Comparison of ENCODE assay signal across 4 cellular contexts in the genomic region with DNA sequence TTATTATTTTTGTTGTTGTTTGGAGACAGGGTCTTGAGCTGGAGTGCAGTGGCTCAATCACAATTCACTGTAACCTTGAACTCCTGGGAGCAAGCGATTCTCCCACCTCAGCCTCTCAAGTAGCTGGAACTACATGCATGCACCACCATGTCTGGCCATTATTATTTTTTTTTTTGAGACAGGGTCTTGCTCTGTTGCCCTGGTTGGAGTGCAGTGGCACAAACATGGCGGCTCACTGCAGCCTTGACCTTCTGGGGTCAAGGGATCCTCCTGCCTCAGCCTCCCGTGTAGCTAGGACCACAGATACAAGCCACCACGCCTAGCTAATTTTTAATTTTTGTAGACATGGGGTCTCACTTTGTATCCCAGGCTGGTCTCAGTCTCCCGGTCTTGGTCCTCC.
TF ChIP-seq lines count a peak whose summit lies in the region.

No MANE protein-coding gene starts in this region.

TF ChIP-seq in HepG2, 621 proteins besides CTCF, POLR2A, EP300 and RAD21 (continues in another document):
- TF ChIP-seq ZNF121 (CRISPR knock-in tag; IDR thresholded peaks at IDR 0.05): peak; percentile 46; the same call in 1 of the 2 replicates
- TF ChIP-seq ZNF468 (CRISPR knock-in tag; IDR thresholded peaks at IDR 0.05): no peak
- TF ChIP-seq AGO2 (optimal IDR thresholded peaks at IDR 0.05; ENCODE audit: low read depth, low read length): no peak
- TF ChIP-seq, protein P1, sequence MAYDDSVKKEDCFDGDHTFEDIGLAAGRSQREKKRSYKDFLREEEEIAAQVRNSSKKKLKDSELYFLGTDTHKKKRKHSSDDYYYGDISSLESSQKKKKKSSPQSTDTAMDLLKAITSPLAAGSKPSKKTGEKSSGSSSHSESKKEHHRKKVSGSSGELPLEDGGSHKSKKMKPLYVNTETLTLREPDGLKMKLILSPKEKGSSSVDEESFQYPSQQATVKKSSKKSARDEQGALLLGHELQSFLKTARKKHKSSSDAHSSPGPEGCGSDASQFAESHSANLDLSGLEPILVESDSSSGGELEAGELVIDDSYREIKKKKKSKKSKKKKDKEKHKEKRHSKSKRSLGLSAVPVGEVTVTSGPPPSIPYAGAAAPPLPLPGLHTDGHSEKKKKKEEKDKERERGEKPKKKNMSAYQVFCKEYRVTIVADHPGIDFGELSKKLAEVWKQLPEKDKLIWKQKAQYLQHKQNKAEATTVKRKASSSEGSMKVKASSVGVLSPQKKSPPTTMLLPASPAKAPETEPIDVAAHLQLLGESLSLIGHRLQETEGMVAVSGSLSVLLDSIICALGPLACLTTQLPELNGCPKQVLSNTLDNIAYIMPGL (CRISPR knock-in tag; IDR thresholded peaks at IDR 0.05; ENCODE audit: borderline replicate concordance in 1 of 2, low read depth in 1 of 2): no peak

TF ChIP-seq in WTC11, 78 proteins besides CTCF, POLR2A, EP300 and RAD21:
- TF ChIP-seq ZNF121 (CRISPR knock-in tag; IDR thresholded peaks at IDR 0.05) (peak; percentile 85; the same call in 1 of the 2 replicates), CREM (CRISPR knock-in tag; IDR thresholded peaks at IDR 0.05) (no peak)

TF ChIP-seq in K562, 482 proteins besides CTCF, POLR2A, EP300 and RAD21:
- TF ChIP-seq TFAM (CRISPR knock-in tag; conservative IDR thresholded peaks at IDR 0.05) (no peak), ZNF121 (CRISPR knock-in tag; conservative IDR thresholded peaks at IDR 0.05) (peak; percentile 80)

TF ChIP-seq in SK-N-SH treated with all-trans-retinoic acid at 6 μM for 48 hours, 23 proteins besides CTCF, POLR2A, EP300 and RAD21:
- TF ChIP-seq SNAI2 (CRISPR knock-in tag; IDR thresholded peaks at IDR 0.05) (no peak), ZNF565 (CRISPR knock-in tag; conservative IDR thresholded peaks at IDR 0.05; ENCODE audit: low read depth) (no peak), PATZ1 (CRISPR knock-in tag; IDR thresholded peaks at IDR 0.05; ENCODE audit: borderline replicate concordance) (no peak), ZC3H10 (CRISPR knock-in tag; IDR thresholded peaks at IDR 0.05) (no peak), OSR1 (CRISPR knock-in tag; IDR thresholded peaks at IDR 0.05) (no peak), TOX (CRISPR knock-in tag; IDR thresholded peaks at IDR 0.05; ENCODE audit: borderline replicate concordance) (no peak), ARNTL (CRISPR knock-in tag; IDR thresholded peaks at IDR 0.05; ENCODE audit: borderline replicate concordance, low read depth) (no peak), ISL1 (CRISPR knock-in tag; IDR thresholded peaks at IDR 0.05) (no peak), ZNF70 (CRISPR knock-in tag; IDR thresholded peaks at IDR 0.05) (no peak), ZFP3 (CRISPR knock-in tag; IDR thresholded peaks at IDR 0.05) (no peak), GLIS3 (CRISPR knock-in tag; IDR thresholded peaks at IDR 0.05) (no peak), PPARA (CRISPR knock-in tag; IDR thresholded peaks at IDR 0.05; ENCODE audit: borderline replicate concordance) (no peak), ZFP30 (CRISPR knock-in tag; IDR thresholded peaks at IDR 0.05) (no peak), RARB (CRISPR knock-in tag; IDR thresholded peaks at IDR 0.05) (no peak)
- TF ChIP-seq, protein P2, sequence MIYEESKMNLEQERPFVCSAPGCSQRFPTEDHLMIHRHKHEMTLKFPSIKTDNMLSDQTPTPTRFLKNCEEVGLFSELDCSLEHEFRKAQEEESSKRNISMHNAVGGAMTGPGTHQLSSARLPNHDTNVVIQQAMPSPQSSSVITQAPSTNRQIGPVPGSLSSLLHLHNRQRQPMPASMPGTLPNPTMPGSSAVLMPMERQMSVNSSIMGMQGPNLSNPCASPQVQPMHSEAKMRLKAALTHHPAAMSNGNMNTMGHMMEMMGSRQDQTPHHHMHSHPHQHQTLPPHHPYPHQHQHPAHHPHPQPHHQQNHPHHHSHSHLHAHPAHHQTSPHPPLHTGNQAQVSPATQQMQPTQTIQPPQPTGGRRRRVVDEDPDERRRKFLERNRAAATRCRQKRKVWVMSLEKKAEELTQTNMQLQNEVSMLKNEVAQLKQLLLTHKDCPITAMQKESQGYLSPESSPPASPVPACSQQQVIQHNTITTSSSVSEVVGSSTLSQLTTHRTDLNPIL (CRISPR knock-in tag; IDR thresholded peaks at IDR 0.05; ENCODE audit: low read depth): no peak
- TF ChIP-seq, protein P3, sequence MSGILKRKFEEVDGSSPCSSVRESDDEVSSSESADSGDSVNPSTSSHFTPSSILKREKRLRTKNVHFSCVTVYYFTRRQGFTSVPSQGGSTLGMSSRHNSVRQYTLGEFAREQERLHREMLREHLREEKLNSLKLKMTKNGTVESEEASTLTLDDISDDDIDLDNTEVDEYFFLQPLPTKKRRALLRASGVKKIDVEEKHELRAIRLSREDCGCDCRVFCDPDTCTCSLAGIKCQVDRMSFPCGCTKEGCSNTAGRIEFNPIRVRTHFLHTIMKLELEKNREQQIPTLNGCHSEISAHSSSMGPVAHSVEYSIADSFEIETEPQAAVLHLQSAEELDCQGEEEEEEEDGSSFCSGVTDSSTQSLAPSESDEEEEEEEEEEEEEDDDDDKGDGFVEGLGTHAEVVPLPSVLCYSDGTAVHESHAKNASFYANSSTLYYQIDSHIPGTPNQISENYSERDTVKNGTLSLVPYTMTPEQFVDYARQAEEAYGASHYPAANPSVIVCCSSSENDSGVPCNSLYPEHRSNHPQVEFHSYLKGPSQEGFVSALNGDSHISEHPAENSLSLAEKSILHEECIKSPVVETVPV (CRISPR knock-in tag; IDR thresholded peaks at IDR 0.05): no peak
- TF ChIP-seq, protein P4, sequence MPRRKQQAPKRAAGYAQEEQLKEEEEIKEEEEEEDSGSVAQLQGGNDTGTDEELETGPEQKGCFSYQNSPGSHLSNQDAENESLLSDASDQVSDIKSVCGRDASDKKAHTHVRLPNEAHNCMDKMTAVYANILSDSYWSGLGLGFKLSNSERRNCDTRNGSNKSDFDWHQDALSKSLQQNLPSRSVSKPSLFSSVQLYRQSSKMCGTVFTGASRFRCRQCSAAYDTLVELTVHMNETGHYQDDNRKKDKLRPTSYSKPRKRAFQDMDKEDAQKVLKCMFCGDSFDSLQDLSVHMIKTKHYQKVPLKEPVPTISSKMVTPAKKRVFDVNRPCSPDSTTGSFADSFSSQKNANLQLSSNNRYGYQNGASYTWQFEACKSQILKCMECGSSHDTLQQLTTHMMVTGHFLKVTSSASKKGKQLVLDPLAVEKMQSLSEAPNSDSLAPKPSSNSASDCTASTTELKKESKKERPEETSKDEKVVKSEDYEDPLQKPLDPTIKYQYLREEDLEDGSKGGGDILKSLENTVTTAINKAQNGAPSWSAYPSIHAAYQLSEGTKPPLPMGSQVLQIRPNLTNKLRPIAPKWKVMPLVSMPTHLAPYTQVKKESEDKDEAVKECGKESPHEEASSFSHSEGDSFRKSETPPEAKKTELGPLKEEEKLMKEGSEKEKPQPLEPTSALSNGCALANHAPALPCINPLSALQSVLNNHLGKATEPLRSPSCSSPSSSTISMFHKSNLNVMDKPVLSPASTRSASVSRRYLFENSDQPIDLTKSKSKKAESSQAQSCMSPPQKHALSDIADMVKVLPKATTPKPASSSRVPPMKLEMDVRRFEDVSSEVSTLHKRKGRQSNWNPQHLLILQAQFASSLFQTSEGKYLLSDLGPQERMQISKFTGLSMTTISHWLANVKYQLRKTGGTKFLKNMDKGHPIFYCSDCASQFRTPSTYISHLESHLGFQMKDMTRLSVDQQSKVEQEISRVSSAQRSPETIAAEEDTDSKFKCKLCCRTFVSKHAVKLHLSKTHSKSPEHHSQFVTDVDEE (CRISPR knock-in tag; IDR thresholded peaks at IDR 0.05): no peak
